In the genomic region with DNA sequence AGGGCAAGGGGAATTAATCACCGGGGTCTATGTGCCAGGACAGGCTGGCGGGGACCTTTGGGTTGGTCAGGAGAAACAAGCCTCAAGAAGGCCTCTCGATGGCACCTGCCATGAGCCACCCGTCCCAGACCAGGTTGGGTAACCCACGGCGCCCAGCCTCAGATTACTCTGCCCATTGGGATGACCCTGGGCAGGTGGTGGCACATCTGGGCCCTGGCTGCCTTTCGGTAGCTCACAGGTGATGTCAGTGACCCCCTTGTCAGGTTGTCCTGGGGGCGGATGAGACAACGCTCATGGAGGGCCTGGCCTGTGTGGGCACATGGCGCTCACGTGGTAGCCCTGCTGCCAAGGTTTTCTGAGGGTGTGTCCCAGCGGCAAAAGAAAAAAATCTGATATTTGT, we compare ENCODE assay signal across 23 cellular contexts.
"Had no signal": no experiment of that assay in that cellular context is flagged by ENCODE, and none has a peak within 500 bp of the region (broad histone marks: within the 10 kb centered on the region; RNA-seq: fewer than 3 reads in every experiment).

No MANE protein-coding gene starts in this region.

- H3K27me3 ChIP-seq: thyroid gland had no signal

- H3K4me1 ChIP-seq: breast epithelium, gastroesophageal sphincter, thyroid gland had no signal

- DNase-seq: activated CD4-positive, alpha-beta T cell treated with anti-CD3 and anti-CD28 coated beads for 1 hour; activated CD4-positive, alpha-beta T cell treated with anti-CD3 and anti-CD28 coated beads, Interleukin-2, amount 50 U/mL, for 1 hour; activated CD8-positive, alpha-beta T cell treated with anti-CD3 and anti-CD28 coated beads, Interleukin-2, amount 10 ng/mL, durations not matched to agents 7 days and 5 days; activated naive CD4-positive, alpha-beta T cell treated with Interleukin-2 at 50 U/mL for 16 hours; activated naive CD8-positive, alpha-beta T cell treated with anti-CD3 and anti-CD28 coated beads, Interleukin-2, amount 10 ng/mL, durations not matched to agents 7 days and 5 days; activated T-cell treated with anti-CD3 and anti-CD28 coated beads, Interleukin-2, amount 50 U/mL, for 48 hours; amniotic stem cell; cortex of kidney; hypothalamus; retina; stimulated activated CD4-positive, alpha-beta T cell treated with anti-CD3 and anti-CD28 coated beads, Interleukin-12 subunit alpha, Interleukin-12 subunit beta, amount 100 ng/mL, for 4 hours; substantia nigra; thyroid gland had no signal

- H3K4me3 Mint-ChIP-seq: activated CD8-positive, alpha-beta T cell treated with anti-CD3 and anti-CD28 coated beads, Interleukin-2, amount 10 ng/mL, durations not matched to agents 7 days and 5 days; activated naive CD8-positive, alpha-beta T cell treated with anti-CD3 and anti-CD28 coated beads, Interleukin-2, amount 10 ng/mL, durations not matched to agents 7 days and 5 days; endodermal cell; memory B cell; neural crest cell; stimulated activated naive CD8-positive, alpha-beta T cell treated with anti-CD3 and anti-CD28 coated beads, Interleukin-15, Interleukin-2, amounts not matched to agents 100 ng/mL and 50 ng/mL, for 24 hours; T-cell; T-helper 2 cell treated with Interferon-gamma antibody and Interleukin-4, amounts not matched to agents 5 μg/mL and 100 μg/mL, for 36 hours had no signal

- H3K9me3 ChIP-seq: breast epithelium, gastroesophageal sphincter, thyroid gland had no signal

- H3K27ac ChIP-seq: breast epithelium, gastroesophageal sphincter, thyroid gland, VCaP had no signal

- H3K36me3 Mint-ChIP-seq: activated naive CD8-positive, alpha-beta T cell treated with anti-CD3 and anti-CD28 coated beads, Interleukin-2, amount 10 ng/mL, durations not matched to agents 7 days and 5 days; memory B cell; T-cell had no signal

- H3K4me1 Mint-ChIP-seq: activated naive CD8-positive, alpha-beta T cell treated with anti-CD3 and anti-CD28 coated beads, Interleukin-2, amount 10 ng/mL, durations not matched to agents 7 days and 5 days; memory B cell; T-cell had no signal

- H3K27me3 Mint-ChIP-seq: activated naive CD8-positive, alpha-beta T cell treated with anti-CD3 and anti-CD28 coated beads, Interleukin-2, amount 10 ng/mL, durations not matched to agents 7 days and 5 days; stimulated activated naive CD8-positive, alpha-beta T cell treated with anti-CD3 and anti-CD28 coated beads, Interleukin-15, Interleukin-2, amounts not matched to agents 100 ng/mL and 50 ng/mL, for 24 hours; T-cell had no signal

- ATAC-seq: activated CD8-positive, alpha-beta T cell treated with anti-CD3 and anti-CD28 coated beads, Interleukin-2, amount 10 ng/mL, durations not matched to agents 7 days and 5 days; gastroesophageal sphincter; T-cell had no signal

- H3K9me3 Mint-ChIP-seq: activated naive CD8-positive, alpha-beta T cell treated with anti-CD3 and anti-CD28 coated beads, Interleukin-2, amount 10 ng/mL, durations not matched to agents 7 days and 5 days; endodermal cell; memory B cell; neural crest cell; stimulated activated naive CD8-positive, alpha-beta T cell treated with anti-CD3 and anti-CD28 coated beads, Interleukin-15, Interleukin-2, amounts not matched to agents 100 ng/mL and 50 ng/mL, for 24 hours; T-cell; T-helper 2 cell treated with Interferon-gamma antibody and Interleukin-4, amounts not matched to agents 5 μg/mL and 100 μg/mL, for 36 hours had no signal

- H3K4me3 ChIP-seq: breast epithelium, gastroesophageal sphincter, thyroid gland had no signal

- H3K36me3 ChIP-seq: breast epithelium, gastroesophageal sphincter, thyroid gland had no signal

- H3K27ac Mint-ChIP-seq: activated CD8-positive, alpha-beta T cell treated with anti-CD3 and anti-CD28 coated beads, Interleukin-2, amount 10 ng/mL, durations not matched to agents 7 days and 5 days; activated naive CD8-positive, alpha-beta T cell treated with anti-CD3 and anti-CD28 coated beads, Interleukin-2, amount 10 ng/mL, durations not matched to agents 7 days and 5 days; endodermal cell; memory B cell; progenitor cell of endocrine pancreas; stimulated activated naive CD8-positive, alpha-beta T cell treated with anti-CD3 and anti-CD28 coated beads, Interleukin-15, Interleukin-2, amounts not matched to agents 100 ng/mL and 50 ng/mL, for 24 hours; T-cell; T-helper 2 cell treated with Interferon-gamma antibody and Interleukin-4, amounts not matched to agents 5 μg/mL and 100 μg/mL, for 36 hours had no signal
